In the genomic region with DNA sequence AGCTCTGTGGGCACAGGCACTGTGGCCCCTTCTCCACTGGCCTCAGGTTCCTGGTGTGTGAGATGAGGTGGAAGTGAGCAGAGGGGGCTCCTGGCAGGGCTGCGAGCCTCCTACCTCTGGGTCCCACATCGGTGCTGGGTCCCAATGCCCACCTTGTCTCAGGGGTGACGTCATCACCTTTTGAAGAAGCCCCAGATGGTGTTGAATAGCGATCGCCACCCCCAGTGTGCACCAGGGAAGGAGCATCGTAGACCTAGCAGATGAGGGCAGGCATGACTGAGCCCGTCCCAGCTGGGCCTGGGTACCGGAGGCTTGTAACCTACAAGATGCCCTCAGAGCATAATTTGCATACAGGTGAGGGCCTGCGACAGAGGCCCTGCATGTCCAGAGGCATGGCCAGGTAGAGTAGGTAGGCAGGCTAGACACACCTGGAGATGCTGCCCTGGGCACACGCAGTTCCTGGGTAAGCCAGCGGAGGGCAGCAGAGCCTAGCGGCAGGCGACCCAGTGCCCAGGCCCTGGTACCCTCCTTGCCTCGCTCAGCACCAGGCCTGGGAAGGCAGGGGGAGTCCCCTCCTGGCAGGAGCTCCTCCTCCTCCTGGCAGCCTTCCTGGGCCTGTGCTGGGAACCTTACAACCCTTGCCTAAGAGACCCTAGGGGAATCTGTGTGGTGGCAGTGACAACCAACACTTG, we compare ENCODE assay signal across 8 cellular contexts. TPM values are rescaled to one million over a fixed set of nuclear protein-coding genes. Genes with fewer than 3 reads are reported as not detected.
DNase-seq lines count a peak whose midpoint lies in the region; ATAC-seq and TF ChIP-seq lines count a peak whose summit lies in the region.

No MANE protein-coding gene starts in this region.

- H3K36me3 ChIP-seq in right atrium auricular region, result no peaks in the 10 kb centered on the region

- H3K27ac ChIP-seq in right atrium auricular region, result no peak overlapping the region

- no peaks in the 10 kb centered on the region for H3K9me3 ChIP-seq in right atrium auricular region

- intact Hi-C loops in sciatic nerve (cut with DNase I), result loop anchor here (5.0 kb wide), 2 partner anchors 556 to 571 kb away; no protein-coding TSS in a partner anchor

- peak; percentile 83 for ATAC-seq in sciatic nerve

- peak; percentile 98 to 100 for TF ChIP-seq CTCF in right atrium auricular region (IDR thresholded peaks at IDR 0.05)

- peak; percentile 64 to 66 for DNase-seq in SHP77 (lab: John Stamatoyannopoulos, UW)
- no peak for DNase-seq in SHP77 treated with DMSO at 0.1 percent for 48 hours (lab: John Stamatoyannopoulos, UW)
- DNase-seq in M059J (ENCODE audit: low read depth), result peak; percentile 72
- peak; percentile 35 to 68 (median 60) for DNase-seq in T-helper 1 cell
- peak; percentile 71 for DNase-seq in amniotic epithelial cell (ENCODE audit: low read depth)
- peak; percentile 69 for DNase-seq in right atrium auricular region (ENCODE audit: low spot score)
- peak; percentile 83 for DNase-seq in sciatic nerve (ENCODE audit: low spot score)
- DNase-seq in cortex of kidney (lab: John Stamatoyannopoulos, UW), result no peak

- H3K4me1 ChIP-seq in right atrium auricular region, result peaks cover 0 to 9% of the 10 kb centered on the region in 2 donors

- H3K27me3 ChIP-seq in right atrium auricular region, result no peaks in the 10 kb centered on the region

- H3K4me3 ChIP-seq in right atrium auricular region, result no peak overlapping the region

RNA-seq across cellular contexts. Expression of a gene that starts 52.5 kb away (rescaled TPM):
- total RNA-seq in M059J (2014; rRNA removed; shearing (Covaris generic)), result 3.0 and 4.0 TPM in 2 replicates
- total RNA-seq in right atrium auricular region, result 1 to 10 TPM; 4.2 to 5.3 TPM
- total RNA-seq in sciatic nerve, result 36.2 TPM

RNA-seq across cellular contexts. Expression of a gene that starts 54.5 kb away (rescaled TPM):
- not detected in 2 replicates for total RNA-seq in M059J (2014; rRNA removed; shearing (Covaris generic))
- total RNA-seq in right atrium auricular region, result under 1 TPM in 1 of 2 donors, not detected in 1; 0.35 TPM
- total RNA-seq in sciatic nerve, result 2.2 TPM

Comparison
In these comparisons a context has a peak if more than half of its experiments do, and no peak if none do; other contexts are left out.
1. DNase-seq: peak in SHP77 (2 of 2), M059J (single experiment), T-helper 1 cell (5 of 5), amniotic epithelial cell (single experiment), right atrium auricular region (single experiment) and sciatic nerve (single experiment); none in SHP77 treated with DMSO at 0.1 percent for 48 hours (single experiment) and cortex of kidney (single experiment).